8 cellular contexts compared by ENCODE assay signal in genomic region chr3:75258821-75259220, GRCh38.
A peak's percentile ranks its signal among the peaks of the same experiment; 100 is the strongest.
DNase-seq lines count a peak whose midpoint lies in the region; ATAC-seq, FAIRE-seq and TF ChIP-seq lines count a peak whose summit lies in the region.
"Not testable (repeated sequence)": the region's sequence is repeated elsewhere in the genome, so short reads cannot be mapped to it uniquely, and the experiment has no call there.

No MANE protein-coding gene starts in this region.

- not testable (repeated sequence) for H3K27ac ChIP-seq in keratinocyte (ENCODE audit: control insufficient read depth, insufficient read depth, low read length)

- dilution Hi-C loops in keratinocyte (cut with MboI; ENCODE audit: extremely low pct_ligation_motif_present, low sequenced_read_pairs) = not testable (repeated sequence)

- not testable (repeated sequence) for H3K9ac ChIP-seq in keratinocyte (ENCODE audit: control insufficient read depth, extremely low read depth, insufficient read depth, low read length)

- H3K36me3 ChIP-seq in keratinocyte (ENCODE audit: control insufficient read depth in 2 of 2, extremely low read depth in 1 of 2, insufficient read depth in 2 of 2, low read length in 2 of 2) = not testable (repeated sequence)

- not testable (repeated sequence) for H4K20me1 ChIP-seq in keratinocyte (ENCODE audit: control insufficient read depth, extremely low read depth, insufficient read depth, low read length)

- TF ChIP-seq CTCF in keratinocyte (optimal IDR thresholded peaks at IDR 0.05 in 1 of 3, IDR thresholded peaks at IDR 0.05 in 1 of 3, conservative IDR thresholded peaks at IDR 0.05 in 1 of 3; ENCODE audit: extremely low read depth in 1 of 3, insufficient read depth in 2 of 3, low read length in 3 of 3) = peak in 1 of 3 experiments; percentile 21

- H3K4me3 ChIP-seq in keratinocyte (ENCODE audit: control insufficient read depth in 2 of 3, extremely low read depth in 1 of 3, insufficient read depth in 2 of 3, low read depth in 1 of 3, low read length in 3 of 3) = not testable (repeated sequence)

- ATAC-seq in GM18867 (IDR thresholded peaks at IDR 0.05; ENCODE audit: unreplicated experiment) (peak; percentile 75), HG03432 (IDR thresholded peaks at IDR 0.05; ENCODE audit: unreplicated experiment) (peak; percentile 73)

- H3K4me1 ChIP-seq in keratinocyte (ENCODE audit: control insufficient read depth, extremely low read depth, insufficient read depth, low read length) = not testable (repeated sequence)

- not testable (repeated sequence) for H2AFZ ChIP-seq in keratinocyte (ENCODE audit: control insufficient read depth, low read length)

- DNase-seq in CD1c-positive myeloid dendritic cell (ENCODE audit: extremely low spot score) = peak; percentile 11
- DNase-seq in NCI-H2107 treated with DMSO at 0.1 percent for 48 hours (lab: John Stamatoyannopoulos, UW; ENCODE audit: unreplicated experiment) = peak; percentile 1
- DNase-seq in SK-N-DZ (ENCODE audit: low spot score) = peak; percentile 7
- peak; percentile 45 for DNase-seq in dedifferentiated amniotic fluid mesenchymal stem cell (ENCODE audit: extremely low spot score)
- DNase-seq in keratinocyte (ENCODE audit: low read depth, low spot score) = not testable (repeated sequence)
- DNase-seq in stromal cell of bone marrow (ENCODE audit: low read depth) = peak; percentile 7

- not testable (repeated sequence) for H3K4me2 ChIP-seq in keratinocyte (ENCODE audit: control insufficient read depth, extremely low read depth, insufficient read depth, low read depth, low read length)

- H3K9me3 ChIP-seq in keratinocyte (ENCODE audit: control insufficient read depth, low read depth, low read length) = not testable (repeated sequence)

- H3K9me1 ChIP-seq in keratinocyte (ENCODE audit: control insufficient read depth, extremely low read depth, insufficient read depth, low read length) = not testable (repeated sequence)

- FAIRE-seq in keratinocyte (lab: Jason Lieb, UNC) = peak; percentile 13

- H3K27me3 ChIP-seq in keratinocyte (ENCODE audit: control insufficient read depth, extremely low read depth, insufficient read depth, low read length) = not testable (repeated sequence)

- H3K79me2 ChIP-seq in keratinocyte (ENCODE audit: control insufficient read depth, insufficient read depth, low read length) = not testable (repeated sequence)
